ENCODE assay signal across 27 cellular contexts in the genomic region with DNA sequence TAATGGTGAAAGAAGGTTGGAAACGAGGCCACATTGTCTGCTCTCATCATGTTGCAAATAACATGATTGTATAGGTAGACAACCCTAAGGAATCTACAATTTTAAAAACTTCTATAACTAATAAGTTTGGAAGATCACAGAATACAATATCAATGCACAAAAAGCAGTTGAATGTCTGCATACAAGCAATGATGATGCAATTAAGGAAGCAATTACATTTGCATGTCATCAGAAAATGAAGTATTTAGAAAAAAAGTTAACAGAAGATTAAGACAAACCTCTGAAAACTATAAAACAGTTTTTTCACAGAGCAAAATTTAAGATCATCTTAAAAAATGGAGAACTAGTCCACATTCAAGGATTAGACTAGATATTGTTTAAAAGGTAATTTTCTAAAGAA.
"Had no signal": no experiment of that assay in that cellular context is flagged by ENCODE, and none has a peak within 500 bp of the region (broad histone marks: within the 10 kb centered on the region; RNA-seq: fewer than 3 reads in every experiment).

No MANE protein-coding gene starts in this region.

- H2AFZ ChIP-seq: neural progenitor cell, parathyroid adenoma had no signal

- H3K27ac ChIP-seq: left lung, lower lobe of right lung, neural progenitor cell, neutrophil, parathyroid adenoma, right atrium auricular region, right lobe of liver, stomach, testis, thyroid gland, transverse colon, upper lobe of left lung, vagina had no signal

- H3K9ac ChIP-seq: neural progenitor cell, parathyroid adenoma had no signal

- ATAC-seq: left colon; left lung; lower lobe of right lung; natural killer cell; right lobe of liver; stimulated activated naive B cell treated with anti-CD40 and anti-IgM and Interleukin-4, amounts not matched to agents 10 μg/mL and 1 μg/mL and 100 μg/mL, for 72 hours; stimulated activated naive CD8-positive, alpha-beta T cell treated with anti-CD3 and anti-CD28 coated beads, Interleukin-15, Interleukin-2, amounts not matched to agents 100 U/mL and 50 U/mL, for 24 hours had no signal

- H3K4me1 Mint-ChIP-seq: immature natural killer cell; natural killer cell; stimulated activated naive B cell treated with anti-CD40 and anti-IgM and Interleukin-4, amounts not matched to agents 10 μg/mL and 1 μg/mL and 100 μg/mL, for 72 hours had no signal

- H3K27me3 ChIP-seq: left lung, neural progenitor cell, right atrium auricular region, right lobe of liver, stomach, testis, thyroid gland, transverse colon, upper lobe of left lung, vagina had no signal

- H3K79me2 ChIP-seq: parathyroid adenoma had no signal

- H3K4me2 ChIP-seq: neural progenitor cell, smooth muscle cell had no signal

- H3K36me3 ChIP-seq: left lung, lower lobe of right lung, neural progenitor cell, neutrophil, right atrium auricular region, right lobe of liver, stomach, thyroid gland, transverse colon, upper lobe of left lung, vagina had no signal

- DNase-seq: immature natural killer cell; kidney; left colon; left lung; lower lobe of right lung; mammary epithelial cell; mesenchymal stem cell; natural killer cell; nephron progenitor cell; occipital lobe; right lobe of liver; stimulated activated CD4-positive, alpha-beta T cell treated with anti-CD3 and anti-CD28 coated beads, Interleukin-15, amount 100 ng/mL, for 24 hours; stimulated activated CD4-positive, alpha-beta T cell treated with anti-CD3 and anti-CD28 coated beads, Interleukin-2, amount 100 ng/mL, for 24 hours; stimulated activated CD4-positive, alpha-beta T cell treated with anti-CD3 and anti-CD28 coated beads, Interleukin-4, amount 100 ng/mL, for 1 hour; stimulated activated naive B cell treated with anti-CD40 and anti-IgM and Interleukin-4, amounts not matched to agents 10 μg/mL and 1 μg/mL and 100 μg/mL, for 72 hours; stimulated activated naive CD8-positive, alpha-beta T cell treated with anti-CD3 and anti-CD28 coated beads, Interleukin-15, Interleukin-2, amounts not matched to agents 100 U/mL and 50 U/mL, for 24 hours; stomach; testis; thyroid gland; transverse colon; upper lobe of left lung had no signal

- H3K27ac Mint-ChIP-seq: immature natural killer cell; natural killer cell; nephron progenitor cell; neural progenitor cell; stimulated activated naive B cell treated with anti-CD40 and anti-IgM and Interleukin-4, amounts not matched to agents 10 μg/mL and 1 μg/mL and 100 μg/mL, for 72 hours had no signal

- H3K4me3 Mint-ChIP-seq: immature natural killer cell; natural killer cell; nephron progenitor cell; neural progenitor cell; stimulated activated naive B cell treated with anti-CD40 and anti-IgM and Interleukin-4, amounts not matched to agents 10 μg/mL and 1 μg/mL and 100 μg/mL, for 72 hours had no signal

- H3K4me3 ChIP-seq: left lung, lower lobe of right lung, neural progenitor cell, right atrium auricular region, right lobe of liver, smooth muscle cell, stomach, testis, thyroid gland, transverse colon, upper lobe of left lung, vagina had no signal

- H3K36me3 Mint-ChIP-seq: immature natural killer cell; neural progenitor cell; stimulated activated naive B cell treated with anti-CD40 and anti-IgM and Interleukin-4, amounts not matched to agents 10 μg/mL and 1 μg/mL and 100 μg/mL, for 72 hours had no signal

- H3K4me1 ChIP-seq: left lung, lower lobe of right lung, neural progenitor cell, parathyroid adenoma, right lobe of liver, stomach, testis, thyroid gland, transverse colon, upper lobe of left lung, vagina had no signal

- H3K9me3 ChIP-seq: neutrophil, right lobe of liver, testis, thyroid gland, vagina had no signal
